9 cellular contexts compared by ENCODE assay signal in genomic region chr16:3945751-3946603, GRCh38.
DNase-seq lines count a peak whose midpoint lies in the region; ATAC-seq and TF ChIP-seq lines count a peak whose summit lies in the region.
"Had no signal": no experiment of that assay in that cellular context is flagged by ENCODE, and none has a peak within 500 bp of the region (broad histone marks: within the 10 kb centered on the region; RNA-seq: fewer than 3 reads in every experiment).

No MANE protein-coding gene starts in this region.

- DNase-seq in HCEC 1CT, result peak; percentile 95
- DNase-seq in SK-MEL-5 (ENCODE audit: low read depth, low spot score), result peak; percentile 74
- DNase-seq in foreskin keratinocyte, result peak; percentile 75 to 88
- peak; percentile 95 for DNase-seq in skeletal muscle cell (ENCODE audit: low read depth)
- no peak for DNase-seq in activated CD8-positive, alpha-beta memory T cell treated with anti-CD3 and anti-CD28 coated beads for 24 hours

- no peak for TF ChIP-seq CTCF in foreskin keratinocyte (conservative IDR thresholded peaks at IDR 0.05)

- H3K4me3 ChIP-seq in skeletal muscle cell (ENCODE audit: low read depth, low read length), result no peak overlapping the region

- H3K27ac ChIP-seq in foreskin keratinocyte, result no peak overlapping the region
- H3K27ac ChIP-seq: KMS-11 had no signal

- peaks cover 26% of the 10 kb centered on the region for H3K27me3 ChIP-seq in foreskin keratinocyte

- ATAC-seq in foreskin keratinocyte, result peak; percentile 71
- ATAC-seq in GM18909 (IDR thresholded peaks at IDR 0.05; ENCODE audit: poor library complexity, unreplicated experiment), result no peak
- ATAC-seq in GM18520 (IDR thresholded peaks at IDR 0.05; ENCODE audit: unreplicated experiment), result no peak
- no peak for ATAC-seq in GM18867 (IDR thresholded peaks at IDR 0.05; ENCODE audit: unreplicated experiment)

- no peaks in the 10 kb centered on the region for H3K4me1 ChIP-seq in foreskin keratinocyte

- in situ Hi-C loops in SK-MEL-5 (cut with HindIII; ENCODE audit: low pct_unique_long_range_greater_than_20kb, low sequenced_read_pairs), result no loop called here
